Comparison of ENCODE assay signal across 23 cellular contexts in the genomic region with DNA sequence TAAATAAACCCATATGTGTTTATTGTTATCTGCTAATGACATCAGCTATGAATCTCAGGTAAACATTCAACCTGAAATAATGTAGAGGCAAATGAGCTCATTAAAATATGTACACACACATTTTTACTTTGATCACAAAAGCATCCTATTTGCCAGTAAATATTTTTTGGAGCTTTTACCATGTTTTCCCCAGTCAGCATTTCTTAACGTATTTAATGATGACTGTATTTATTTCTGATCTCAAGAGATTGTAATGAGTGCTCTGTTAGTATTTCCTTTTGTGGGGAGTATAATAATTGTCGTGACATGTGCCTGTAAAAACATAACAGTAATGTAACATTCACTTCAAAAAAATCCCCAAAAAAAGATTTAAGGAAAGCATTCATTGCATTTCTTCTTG. TPM values are rescaled to one million over a fixed set of nuclear protein-coding genes. Genes with fewer than 3 reads are reported as not detected.
DNase-seq lines count a peak whose midpoint lies in the region; ATAC-seq, FAIRE-seq and TF ChIP-seq lines count a peak whose summit lies in the region.
"Had no signal": no experiment of that assay in that cellular context is flagged by ENCODE, and none has a peak within 500 bp of the region (broad histone marks: within the 10 kb centered on the region; RNA-seq: fewer than 3 reads in every experiment).

No MANE protein-coding gene starts in this region.

- ATAC-seq in K562 (no peak), HG03135 (IDR thresholded peaks at IDR 0.05; ENCODE audit: unreplicated experiment) (no peak), GM19023 (IDR thresholded peaks at IDR 0.05; ENCODE audit: unreplicated experiment) (no peak), HG02870 (IDR thresholded peaks at IDR 0.05; ENCODE audit: unreplicated experiment) (no peak)
- ATAC-seq: T-cell had no signal

- no peak for FAIRE-seq in K562 (lab: Jason Lieb, UNC)
- FAIRE-seq: GM12891 had no signal

- H3F3A ChIP-seq in GM23248 (ENCODE audit: insufficient read depth) (peaks cover 95% of the 10 kb centered on the region), smooth muscle cell (ENCODE audit: low read depth) (peaks cover 52% of the 10 kb centered on the region)

- peaks cover 100% of the 10 kb centered on the region for H3K79me2 ChIP-seq in GM23248 (ENCODE audit: insufficient read depth)
- H3K79me2 ChIP-seq in K562 (ENCODE audit: control insufficient read depth, insufficient read depth, low read length), result no peaks in the 10 kb centered on the region
- peaks cover 87% of the 10 kb centered on the region for H3K79me2 ChIP-seq in smooth muscle cell (ENCODE audit: low read depth)

- no TSS peak for BruUV-seq in K562 (replicated peaks; lab: Mats Ljungman, UMichigan)

- no peaks in the 10 kb centered on the region for H3K9me1 ChIP-seq in K562 (ENCODE audit: control insufficient read depth, insufficient read depth, low read length)

- H2AFZ ChIP-seq in GM23248 (no peak overlapping the region), K562 (ENCODE audit: low read depth, low read length) (no peak overlapping the region), smooth muscle cell (ENCODE audit: low read depth) (no peak overlapping the region)

- no peak overlapping the region for H3K4me3 ChIP-seq in GM23248
- H3K4me3 ChIP-seq in HUES48 (ENCODE audit: low read depth, low read length), result no peak overlapping the region
- no peak overlapping the region for H3K4me3 ChIP-seq in K562
- no peak overlapping the region for H3K4me3 ChIP-seq in smooth muscle cell
- H3K4me3 ChIP-seq: Peyer's patch had no signal

- DNase-seq in GM23248, result no peak
- no peak for DNase-seq in K562 (ENCODE audit: extremely low read depth in 1 of 4, low spot score in 3 of 4)
- DNase-seq in smooth muscle cell (lab: John Stamatoyannopoulos, UW; ENCODE audit: unreplicated experiment), result no peak
- DNase-seq: CD8-positive, alpha-beta memory T cell; DMS 273 treated with DMSO at 0.1 percent for 48 hours; DMS79; GF-D8; H9; KBM-7; MM.1S; NCI-H1694; NCI-H2029 treated with DMSO at 0.1 percent for 48 hours; NCI-H526 treated with DMSO at 0.1 percent for 48 hours; OCI-M1; Peyer's patch; SIG-M5; T-cell had no signal

- H3K27me3 ChIP-seq in GM23248 (replicated peaks; ENCODE audit: insufficient read depth) (no peaks in the 10 kb centered on the region), HUES48 (ENCODE audit: control insufficient read depth, insufficient read depth, low read length) (no peaks in the 10 kb centered on the region), K562 (ENCODE audit: control insufficient read depth in 2 of 2, insufficient read depth in 2 of 2, low read length in 2 of 2) (peaks cover 0 to 2% of the 10 kb centered on the region in 2 experiments; a peak in 1 of 5 replicates), smooth muscle cell (ENCODE audit: low read depth) (no peaks in the 10 kb centered on the region)
- H3K27me3 ChIP-seq: Peyer's patch had no signal

- intact Hi-C loops in K562 (cut with micrococcal nuclease), result no loop called here

- in situ Hi-C loops in GM23248 (cut with MboI), result no loop called here
- in situ Hi-C loops in K562 (cut with MboI), result no loop called here

- H3K9ac ChIP-seq in GM23248, result peak overlapping the region; percentile 40
- H3K9ac ChIP-seq in HUES48 (ENCODE audit: low read depth, low read length), result no peak overlapping the region
- H3K9ac ChIP-seq in K562 (ENCODE audit: insufficient read depth in 1 of 2, low read depth in 2 of 2, low read length in 2 of 2), result no peak overlapping the region
- no peak overlapping the region for H3K9ac ChIP-seq in smooth muscle cell (ENCODE audit: low read depth)

- peak overlapping the region; percentile 68 for H3K27ac ChIP-seq in GM23248
- peak overlapping the region; percentile 78 for H3K27ac ChIP-seq in HUES48 (ENCODE audit: low read depth, low read length)
- no peak overlapping the region for H3K27ac ChIP-seq in K562 (ENCODE audit: extremely low read depth, low read depth, low read length)
- H3K27ac ChIP-seq in smooth muscle cell (ENCODE audit: low read depth), result peak overlapping the region; percentile 55
- H3K27ac ChIP-seq: C4-2B, Peyer's patch had no signal

- H3K4me1 ChIP-seq in GM23248 (ENCODE audit: insufficient read depth), result peaks cover 62% of the 10 kb centered on the region
- H3K4me1 ChIP-seq in HUES48 (ENCODE audit: control insufficient read depth, insufficient read depth, low read length), result peaks cover 33% of the 10 kb centered on the region
- no peaks in the 10 kb centered on the region for H3K4me1 ChIP-seq in K562 (replicated peaks in 1 of 2; ENCODE audit: control insufficient read depth in 2 of 2, insufficient read depth in 2 of 2, low read length in 2 of 2)
- peaks cover 6% of the 10 kb centered on the region for H3K4me1 ChIP-seq in smooth muscle cell (ENCODE audit: low read depth)
- H3K4me1 ChIP-seq: Peyer's patch had no signal

- TF ChIP-seq RAD21 in K562 (CRISPR knock-in tag; conservative IDR thresholded peaks at IDR 0.05 in 1 of 2, IDR thresholded peaks at IDR 0.05 in 1 of 2), result no peak

- H3K9me3 ChIP-seq in GM23248 (ENCODE audit: low read depth), result no peaks in the 10 kb centered on the region
- no peaks in the 10 kb centered on the region for H3K9me3 ChIP-seq in HUES48 (ENCODE audit: control insufficient read depth, insufficient read depth, low read length)
- no peaks in the 10 kb centered on the region for H3K9me3 ChIP-seq in K562 (replicated peaks; ENCODE audit: control insufficient read depth, insufficient read depth, low read depth, low read length)
- no peaks in the 10 kb centered on the region for H3K9me3 ChIP-seq in smooth muscle cell (replicated peaks; ENCODE audit: low read depth)
- H3K9me3 ChIP-seq: Peyer's patch had no signal

- CTCF ChIA-PET in K562 (lab: Yijun Ruan, JAX; ENCODE audit: low intra/inter-chr PET ratio), result no interaction called here

- no peak for TF ChIP-seq EP300 in K562 (IDR thresholded peaks at IDR 0.05; ENCODE audit: low read length)

- no peak for TF ChIP-seq POLR2A in K562 (conservative IDR thresholded peaks at IDR 0.05)

- H3K4me2 ChIP-seq in GM23248 (ENCODE audit: unreplicated experiment) (no peak overlapping the region), K562 (ENCODE audit: insufficient read depth, low read length) (no peak overlapping the region), smooth muscle cell (no peak overlapping the region)

- 18 to 34% methylated on average over 2 of the region's 2 CpGs for WGBS in GM23248 (ENCODE audit: low coverage in 1 of 2, low lambda C conversion rate in 2 of 2, missing lambda C conversion rate in 2 of 2), 2 experiments
- 0% methylated on average over 2 of the region's 2 CpGs for WGBS in K562 (ENCODE audit: insufficient coverage, low coverage, missing lambda C conversion rate)
- WGBS in smooth muscle cell (ENCODE audit: low lambda C conversion rate), result 89% methylated on average over 2 of the region's 2 CpGs

- no peaks in the 10 kb centered on the region for H3K9me2 ChIP-seq in GM23248 (ENCODE audit: insufficient read depth)

- POLR2A ChIA-PET in K562 (lab: Yijun Ruan, JAX), result no interaction called here

- TF ChIP-seq CTCF in K562 (IDR thresholded peaks at IDR 0.05 in 2 of 3, conservative IDR thresholded peaks at IDR 0.05 in 1 of 3; ENCODE audit: insufficient read depth in 2 of 3, low read depth in 1 of 3, low read length in 3 of 3), result no peak
- no peak for TF ChIP-seq CTCF in smooth muscle cell (IDR thresholded peaks at IDR 0.05; ENCODE audit: borderline replicate concordance, insufficient read depth, poor library complexity, severe bottlenecking)

- H3K36me3 ChIP-seq in GM23248 (ENCODE audit: low read depth) (peaks cover 96% of the 10 kb centered on the region), HUES48 (ENCODE audit: control insufficient read depth, insufficient read depth, low read length) (peaks cover 13% of the 10 kb centered on the region), K562 (ENCODE audit: control insufficient read depth, insufficient read depth, low read length) (no peaks in the 10 kb centered on the region), smooth muscle cell (ENCODE audit: low read depth) (peaks cover 77% of the 10 kb centered on the region)
- H3K36me3 ChIP-seq: Peyer's patch had no signal

- H4K20me1 ChIP-seq in GM23248 (ENCODE audit: insufficient read depth) (peaks cover 5% of the 10 kb centered on the region; the same call in 1 of the 2 replicates), K562 (replicated peaks; ENCODE audit: control insufficient read depth, insufficient read depth, low read length) (no peaks in the 10 kb centered on the region), smooth muscle cell (ENCODE audit: low read depth) (peaks cover 99% of the 10 kb centered on the region)

TF ChIP-seq in K562, 482 proteins besides CTCF, POLR2A, EP300 and RAD21:
- TF ChIP-seq MAFF (IDR thresholded peaks at IDR 0.05; ENCODE audit: low read length), result peak; percentile 36; the same call in 1 of the 2 replicates
- TF ChIP-seq MAFK (IDR thresholded peaks at IDR 0.05; ENCODE audit: low read length), result peak; percentile 32; the same call in 1 of the 2 replicates
- TF ChIP-seq ZNF316 (IDR thresholded peaks at IDR 0.05), result peak; percentile 50; the same call in 1 of the 2 replicates
- no peak for TF ChIP-seq ILK (tag; IDR thresholded peaks at IDR 0.05; ENCODE audit: borderline replicate concordance, low read depth)

RNA-seq across cellular contexts. Expression of a gene that starts 52.1 kb away (rescaled TPM):
- 795 and 861 TPM in 2 replicates for total RNA-seq in GM23248 (2014; rRNA removed; shearing (Covaris generic))
- polyA plus RNA-seq in GM23248 (2016; fragmentation: Nextera tagmentation; extraction: Ambion mirVana), result 550 and 553 TPM in 2 replicates
- 1.5 TPM in 2 replicates for total RNA-seq in K562 (2011; cell fraction: chromatin; rRNA removed; ENCODE audit: low replicate concordance)
- 0.33 and 0.39 TPM in 2 replicates for total RNA-seq in K562 (2011; cell fraction: nucleolus; rRNA removed)
- total RNA-seq in K562 (2011; cell fraction: nucleoplasm; rRNA removed), result 1.5 TPM in 2 replicates
- 0.14 and 0.20 TPM in 2 replicates for total RNA-seq in K562 (2014; rRNA removed)
- 0.29 and 0.54 TPM in 2 replicates for total RNA-seq in K562 (2014; rRNA removed; fragmentation: Illumina TruSeq; extraction: Trizol)
- total RNA-seq in K562 (2015; rRNA removed; fragmentation: Illumina TruSeq; extraction: Trizol), result 0.30 and 0.91 TPM in 2 replicates
- 0.53 and 0.60 TPM in 2 replicates for total RNA-seq in K562 (2021)
- polyA plus RNA-seq in K562 (2011; rRNA removed), result 0.34 and 0.92 TPM in 2 replicates
- polyA plus RNA-seq in K562 (2011; cell fraction: cytosol; rRNA removed), result 0.48 and 0.68 TPM in 2 replicates
- polyA plus RNA-seq in K562 (2011; cell fraction: nucleus; rRNA removed), result 0.48 and 0.69 TPM in 2 replicates
- 0.15 and 0.22 TPM in 2 replicates for polyA plus RNA-seq in K562 (2012)
- polyA plus RNA-seq in K562 (2014; fragmentation: Illumina TruSeq; extraction: Trizol), result 0.29 and 0.58 TPM in 2 replicates
- polyA plus RNA-seq in K562 (2014; fragmentation: Nextera tagmentation; extraction: Ambion mirVana), result under 1 TPM; 0.11 to 0.18 TPM
- polyA plus RNA-seq in K562 (2014; rRNA removed), result 0.34 and 0.74 TPM in 2 replicates
- 1.1 and 1.3 TPM in 2 replicates for polyA minus RNA-seq in K562 (2011; rRNA and poly(A)+ RNA removed)
- polyA minus RNA-seq in K562 (2011; cell fraction: cytosol; rRNA and poly(A)+ RNA removed), result 1.5 and 3.3 TPM in 2 replicates
- 0.54 and 1.7 TPM in 2 replicates for polyA minus RNA-seq in K562 (2011; cell fraction: nucleus; rRNA and poly(A)+ RNA removed)
- total RNA-seq in smooth muscle cell, result 564 and 578 TPM in 2 replicates
- 197 and 254 TPM in 2 replicates for polyA plus RNA-seq in smooth muscle cell

Comparison
In these comparisons a context has a peak if more than half of its experiments do, and no peak if none do; other contexts are left out.
1. RNA of a gene that starts 52.1 kb away (total RNA-seq): 795 to 861 TPM in GM23248 and 564 to 578 TPM in smooth muscle cell; 0.14 to 1.5 TPM in K562; every median in the first group is over 100 times any median in the second.